In the genomic region with DNA sequence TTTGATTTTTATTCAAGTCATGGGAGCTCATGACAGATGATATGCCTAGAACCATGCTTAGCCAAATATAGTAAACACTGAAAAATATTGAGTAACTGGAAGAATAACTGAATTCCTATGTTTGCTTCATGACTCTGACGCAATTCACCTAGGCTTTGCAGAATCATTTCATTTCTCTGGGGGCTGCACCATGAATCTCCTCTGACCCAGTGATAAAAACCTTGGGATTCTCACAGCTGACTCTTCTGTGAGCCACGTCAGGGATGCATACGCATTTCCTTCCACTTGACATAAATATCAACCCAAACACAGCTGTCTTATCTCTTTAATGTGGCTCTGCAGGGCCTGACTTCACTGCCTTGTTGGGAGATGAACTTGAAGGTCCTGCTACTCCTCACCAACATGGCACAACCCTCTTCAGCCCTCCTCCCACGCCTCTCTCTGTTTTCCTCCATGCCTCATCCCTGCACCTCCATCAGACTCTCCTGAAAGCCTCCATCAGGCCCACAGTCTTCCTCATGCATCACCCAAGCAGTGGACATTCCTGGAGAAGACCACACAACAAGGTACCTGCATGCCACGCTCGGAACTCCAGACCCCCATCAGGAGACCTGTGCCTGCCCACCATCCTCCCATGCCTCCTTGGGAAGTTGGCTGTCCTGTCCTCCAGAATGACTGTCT, we compare ENCODE assay signal across 2 cellular contexts.
TF ChIP-seq lines count a peak whose summit lies in the region.

No MANE protein-coding gene starts in this region.

TF ChIP-seq in K562, 482 proteins besides CTCF, POLR2A, EP300 and RAD21 (continued from another document):
- TF ChIP-seq CEBPG (CRISPR knock-in tag; IDR thresholded peaks at IDR 0.05): no peak
- peak; percentile 49 to 62 for TF ChIP-seq CEBPG (tag; conservative IDR thresholded peaks at IDR 0.05 in 1 of 2, IDR thresholded peaks at IDR 0.05 in 1 of 2)
- TF ChIP-seq CHD4 (IDR thresholded peaks at IDR 0.05; ENCODE audit: insufficient read depth, insufficient replicate concordance, low read depth, low read length, poor library complexity, severe bottlenecking): no peak
- 0 out of 2 replicates have a peak, but pooled peaks have one; percentile 8 for TF ChIP-seq CREM (IDR thresholded peaks at IDR 0.05; ENCODE audit: low read depth)
- TF ChIP-seq FOXM1 (IDR thresholded peaks at IDR 0.05; ENCODE audit: low read depth): no peak
- TF ChIP-seq FOXM1 (CRISPR knock-in tag; IDR thresholded peaks at IDR 0.05; ENCODE audit: low read depth): no peak
- TF ChIP-seq, protein P1, sequence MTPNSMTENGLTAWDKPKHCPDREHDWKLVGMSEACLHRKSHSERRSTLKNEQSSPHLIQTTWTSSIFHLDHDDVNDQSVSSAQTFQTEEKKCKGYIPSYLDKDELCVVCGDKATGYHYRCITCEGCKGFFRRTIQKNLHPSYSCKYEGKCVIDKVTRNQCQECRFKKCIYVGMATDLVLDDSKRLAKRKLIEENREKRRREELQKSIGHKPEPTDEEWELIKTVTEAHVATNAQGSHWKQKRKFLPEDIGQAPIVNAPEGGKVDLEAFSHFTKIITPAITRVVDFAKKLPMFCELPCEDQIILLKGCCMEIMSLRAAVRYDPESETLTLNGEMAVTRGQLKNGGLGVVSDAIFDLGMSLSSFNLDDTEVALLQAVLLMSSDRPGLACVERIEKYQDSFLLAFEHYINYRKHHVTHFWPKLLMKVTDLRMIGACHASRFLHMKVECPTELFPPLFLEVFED (CRISPR knock-in tag; conservative IDR thresholded peaks at IDR 0.05): peak; percentile 54; the same call in 1 of the 2 replicates
- TF ChIP-seq GABPA (tag; conservative IDR thresholded peaks at IDR 0.05; ENCODE audit: low read depth): 0 out of 2 replicates have a peak, but pooled peaks have one; percentile 44

TF ChIP-seq in SK-N-SH, 30 proteins besides CTCF, POLR2A, EP300 and RAD21 (continued from another document):
- TF ChIP-seq, protein P2, sequence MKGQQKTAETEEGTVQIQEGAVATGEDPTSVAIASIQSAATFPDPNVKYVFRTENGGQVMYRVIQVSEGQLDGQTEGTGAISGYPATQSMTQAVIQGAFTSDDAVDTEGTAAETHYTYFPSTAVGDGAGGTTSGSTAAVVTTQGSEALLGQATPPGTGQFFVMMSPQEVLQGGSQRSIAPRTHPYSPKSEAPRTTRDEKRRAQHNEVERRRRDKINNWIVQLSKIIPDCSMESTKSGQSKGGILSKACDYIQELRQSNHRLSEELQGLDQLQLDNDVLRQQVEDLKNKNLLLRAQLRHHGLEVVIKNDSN (IDR thresholded peaks at IDR 0.05; ENCODE audit: borderline replicate concordance, low read depth): no peak
- no peak for TF ChIP-seq SIN3A (IDR thresholded peaks at IDR 0.05; ENCODE audit: borderline replicate concordance, low read depth, low read length)
- no peak for TF ChIP-seq MXI1 (IDR thresholded peaks at IDR 0.05; ENCODE audit: low read depth, low read length)
- no peak for TF ChIP-seq NFIC (IDR thresholded peaks at IDR 0.05; ENCODE audit: borderline replicate concordance)
- no peak for TF ChIP-seq EZH2phosphoT487 (IDR thresholded peaks at IDR 0.05; ENCODE audit: borderline replicate concordance, low read depth)
- TF ChIP-seq SMC3 (IDR thresholded peaks at IDR 0.05; ENCODE audit: low read depth, low read length): no peak
- TF ChIP-seq RCOR1 (IDR thresholded peaks at IDR 0.05; ENCODE audit: low read length): no peak
- no peak for TF ChIP-seq JUND (IDR thresholded peaks at IDR 0.05)
- TF ChIP-seq TAF1 (IDR thresholded peaks at IDR 0.05; ENCODE audit: borderline replicate concordance, low read depth, low read length): no peak
- TF ChIP-seq, protein P3, sequence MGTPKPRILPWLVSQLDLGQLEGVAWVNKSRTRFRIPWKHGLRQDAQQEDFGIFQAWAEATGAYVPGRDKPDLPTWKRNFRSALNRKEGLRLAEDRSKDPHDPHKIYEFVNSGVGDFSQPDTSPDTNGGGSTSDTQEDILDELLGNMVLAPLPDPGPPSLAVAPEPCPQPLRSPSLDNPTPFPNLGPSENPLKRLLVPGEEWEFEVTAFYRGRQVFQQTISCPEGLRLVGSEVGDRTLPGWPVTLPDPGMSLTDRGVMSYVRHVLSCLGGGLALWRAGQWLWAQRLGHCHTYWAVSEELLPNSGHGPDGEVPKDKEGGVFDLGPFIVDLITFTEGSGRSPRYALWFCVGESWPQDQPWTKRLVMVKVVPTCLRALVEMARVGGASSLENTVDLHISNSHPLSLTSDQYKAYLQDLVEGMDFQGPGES (IDR thresholded peaks at IDR 0.05; ENCODE audit: low read depth, low read length): no peak
- TF ChIP-seq MEF2A (IDR thresholded peaks at IDR 0.05; ENCODE audit: borderline replicate concordance, low read depth): no peak
- no peak for TF ChIP-seq POLR2AphosphoS5 (IDR thresholded peaks at IDR 0.05; ENCODE audit: low read depth, low read length)
- TF ChIP-seq, protein P4, sequence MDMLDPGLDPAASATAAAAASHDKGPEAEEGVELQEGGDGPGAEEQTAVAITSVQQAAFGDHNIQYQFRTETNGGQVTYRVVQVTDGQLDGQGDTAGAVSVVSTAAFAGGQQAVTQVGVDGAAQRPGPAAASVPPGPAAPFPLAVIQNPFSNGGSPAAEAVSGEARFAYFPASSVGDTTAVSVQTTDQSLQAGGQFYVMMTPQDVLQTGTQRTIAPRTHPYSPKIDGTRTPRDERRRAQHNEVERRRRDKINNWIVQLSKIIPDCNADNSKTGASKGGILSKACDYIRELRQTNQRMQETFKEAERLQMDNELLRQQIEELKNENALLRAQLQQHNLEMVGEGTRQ (IDR thresholded peaks at IDR 0.05; ENCODE audit: borderline replicate concordance, low read depth, low read length): no peak
- no peak for TF ChIP-seq FOXM1 (IDR thresholded peaks at IDR 0.05; ENCODE audit: low read depth)
- TF ChIP-seq, protein P5, sequence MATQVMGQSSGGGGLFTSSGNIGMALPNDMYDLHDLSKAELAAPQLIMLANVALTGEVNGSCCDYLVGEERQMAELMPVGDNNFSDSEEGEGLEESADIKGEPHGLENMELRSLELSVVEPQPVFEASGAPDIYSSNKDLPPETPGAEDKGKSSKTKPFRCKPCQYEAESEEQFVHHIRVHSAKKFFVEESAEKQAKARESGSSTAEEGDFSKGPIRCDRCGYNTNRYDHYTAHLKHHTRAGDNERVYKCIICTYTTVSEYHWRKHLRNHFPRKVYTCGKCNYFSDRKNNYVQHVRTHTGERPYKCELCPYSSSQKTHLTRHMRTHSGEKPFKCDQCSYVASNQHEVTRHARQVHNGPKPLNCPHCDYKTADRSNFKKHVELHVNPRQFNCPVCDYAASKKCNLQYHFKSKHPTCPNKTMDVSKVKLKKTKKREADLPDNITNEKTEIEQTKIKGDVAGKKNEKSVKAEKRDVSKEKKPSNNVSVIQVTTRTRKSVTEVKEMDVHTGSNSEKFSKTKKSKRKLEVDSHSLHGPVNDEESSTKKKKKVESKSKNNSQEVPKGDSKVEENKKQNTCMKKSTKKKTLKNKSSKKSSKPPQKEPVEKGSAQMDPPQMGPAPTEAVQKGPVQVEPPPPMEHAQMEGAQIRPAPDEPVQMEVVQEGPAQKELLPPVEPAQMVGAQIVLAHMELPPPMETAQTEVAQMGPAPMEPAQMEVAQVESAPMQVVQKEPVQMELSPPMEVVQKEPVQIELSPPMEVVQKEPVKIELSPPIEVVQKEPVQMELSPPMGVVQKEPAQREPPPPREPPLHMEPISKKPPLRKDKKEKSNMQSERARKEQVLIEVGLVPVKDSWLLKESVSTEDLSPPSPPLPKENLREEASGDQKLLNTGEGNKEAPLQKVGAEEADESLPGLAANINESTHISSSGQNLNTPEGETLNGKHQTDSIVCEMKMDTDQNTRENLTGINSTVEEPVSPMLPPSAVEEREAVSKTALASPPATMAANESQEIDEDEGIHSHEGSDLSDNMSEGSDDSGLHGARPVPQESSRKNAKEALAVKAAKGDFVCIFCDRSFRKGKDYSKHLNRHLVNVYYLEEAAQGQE (IDR thresholded peaks at IDR 0.05; ENCODE audit: low read depth, low read length): no peak
- TF ChIP-seq GATA2 (CRISPR knock-in tag; IDR thresholded peaks at IDR 0.05): no peak
- no peak for TF ChIP-seq CHD2 (IDR thresholded peaks at IDR 0.05; ENCODE audit: low read length, partially characterized antibody)
- TF ChIP-seq GABPA (IDR thresholded peaks at IDR 0.05; ENCODE audit: low read depth): no peak
